ENCODE assay signal across 9 cellular contexts in the genomic region with DNA sequence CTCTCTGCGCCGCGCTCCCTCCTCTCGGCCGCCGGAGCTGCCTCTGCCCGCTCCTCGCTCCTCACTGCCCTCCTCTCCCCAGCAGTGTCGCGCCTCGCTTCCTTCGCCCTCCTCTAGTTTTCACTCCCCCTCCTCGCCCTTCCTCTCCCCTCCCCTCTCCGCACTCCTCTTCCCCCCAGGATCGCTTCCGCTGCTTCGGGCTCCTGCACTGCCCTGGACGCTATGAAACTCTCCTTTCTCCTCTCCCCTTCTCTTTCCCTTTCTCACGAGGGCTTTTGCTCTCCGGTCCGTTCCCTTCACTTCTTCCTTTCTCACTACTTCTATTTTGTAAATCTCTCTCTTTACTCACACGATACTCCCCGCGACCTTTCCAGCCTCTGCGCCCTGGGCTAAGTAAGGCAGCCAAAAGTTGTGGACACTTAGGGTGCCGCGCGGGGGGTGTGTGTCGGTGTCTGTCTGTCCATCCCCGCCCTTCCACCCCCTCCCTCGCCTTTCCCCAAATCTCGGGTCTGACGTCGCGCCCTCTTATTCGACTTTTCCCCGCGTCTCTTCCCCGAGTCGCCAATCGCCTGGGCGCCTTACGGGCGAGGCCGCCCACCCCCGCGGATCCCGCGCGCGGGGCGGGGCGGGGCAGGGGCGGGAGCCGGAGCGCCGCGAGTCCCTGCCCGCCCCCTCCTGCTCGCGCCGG.
DNase-seq lines count a peak whose midpoint lies in the region; ATAC-seq and TF ChIP-seq lines count a peak whose summit lies in the region.
"Had no signal": no experiment of that assay in that cellular context is flagged by ENCODE, and none has a peak within 500 bp of the region (broad histone marks: within the 10 kb centered on the region; RNA-seq: fewer than 3 reads in every experiment).

Gene IRX3 (minus strand): TSS at position 458 of the 688 bp plus-strand sequence. CDS start 737 bp downstream, outside the sequence.

- peak within 1 kb of the TSS in 2 of 3 experiments; percentile 36 to 90 for H3K27ac Mint-ChIP-seq in nephron
- H3K27ac Mint-ChIP-seq: CD4-positive, CD25-positive, alpha-beta regulatory T cell had no signal

- peaks cover 93% of the 10 kb centered on the region for H3K27me3 Mint-ChIP-seq in nephron (ENCODE audit: low read depth)

- peaks cover 15% of the 10 kb centered on the region for H3K36me3 Mint-ChIP-seq in nephron (ENCODE audit: low read depth)
- H3K36me3 Mint-ChIP-seq: CD4-positive, CD25-positive, alpha-beta regulatory T cell had no signal

- TF ChIP-seq CTCF in WI38 (IDR thresholded peaks at IDR 0.05; ENCODE audit: low read depth, low read length) = no peak
- no peak for TF ChIP-seq CTCF in nephron (IDR thresholded peaks at IDR 0.05; ENCODE audit: unreplicated experiment in 3 of 3)

- DNase-seq in NCI-H2081 (lab: John Stamatoyannopoulos, UW) = peak; percentile 10 to 25
- DNase-seq in NCI-H2081 treated with DMSO at 0.1 percent for 48 hours (lab: John Stamatoyannopoulos, UW) = no peak
- DNase-seq in NCI-H1694 (lab: John Stamatoyannopoulos, UW) = peak; percentile 43
- peak; percentile 88 for DNase-seq in fibroblast of the conjunctiva (ENCODE audit: low read depth)
- no peak for DNase-seq in HCEC 1CT
- DNase-seq: CD4-positive, CD25-positive, alpha-beta regulatory T cell had no signal

- no peak for ATAC-seq in HG03354 (IDR thresholded peaks at IDR 0.05; ENCODE audit: poor library complexity, severe bottlenecking, unreplicated experiment)

- H3K4me3 ChIP-seq in WI38 (ENCODE audit: low read depth, low read length) = peak within 1 kb of the TSS; percentile 53

- H3K4me1 Mint-ChIP-seq in nephron = peaks cover 41% of the 10 kb centered on the region

- H3K4me3 Mint-ChIP-seq in nephron = peak within 1 kb of the TSS; percentile 87 to 98 (median 87)

- no peaks in the 10 kb centered on the region for H3K9me3 Mint-ChIP-seq in nephron

Comparison
In these comparisons a context has a peak if more than half of its experiments do, and no peak if none do; other contexts are left out.
1. DNase-seq: peak in NCI-H2081 (2 of 2), NCI-H1694 (single experiment) and fibroblast of the conjunctiva (single experiment); none in NCI-H2081 treated with DMSO at 0.1 percent for 48 hours (single experiment) and HCEC 1CT (single experiment).